ENCODE assay signal across 1 cellular context in the genomic region with DNA sequence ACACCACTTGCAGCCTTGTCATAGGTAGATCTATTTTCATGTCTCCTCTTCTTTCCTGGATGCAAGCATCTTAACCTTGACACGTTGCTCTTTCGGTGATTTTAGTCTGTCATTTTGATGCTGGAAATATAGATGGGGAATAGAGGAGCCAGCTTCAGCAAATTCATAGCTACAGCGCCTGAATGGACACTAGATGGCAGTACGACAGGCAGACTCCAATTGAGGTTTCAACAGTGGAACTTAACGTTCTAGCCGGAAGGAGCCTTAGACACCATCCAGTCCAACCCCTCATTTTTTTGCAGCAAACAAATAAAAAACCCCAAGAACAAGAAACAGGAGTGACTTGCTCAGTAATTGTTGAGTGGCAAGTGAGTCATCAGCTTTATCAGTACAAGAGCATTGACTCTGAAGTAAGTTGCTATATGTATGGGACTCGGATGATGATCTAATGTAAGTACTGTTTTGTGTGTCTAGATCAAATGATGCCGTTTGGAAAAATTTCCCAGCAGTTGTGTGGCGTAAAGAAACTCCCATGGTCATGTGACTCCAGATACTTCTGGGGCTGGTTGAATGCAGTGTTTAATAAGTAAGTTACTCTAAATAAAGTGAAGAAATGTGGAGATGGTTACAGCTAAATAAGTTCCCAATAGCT.
TF ChIP-seq lines count a peak whose summit lies in the region.

No MANE protein-coding gene starts in this region.

TF ChIP-seq in K562, 482 proteins besides CTCF, POLR2A, EP300 and RAD21 (continued from another document and continues in another):
- TF ChIP-seq THRA (IDR thresholded peaks at IDR 0.05) (no peak), FOXM1 (IDR thresholded peaks at IDR 0.05; ENCODE audit: low read depth) (peak; percentile 61; the same call in 1 of the 2 replicates), FOXM1 (CRISPR knock-in tag; IDR thresholded peaks at IDR 0.05; ENCODE audit: low read depth) (no peak), ZNF3 (CRISPR knock-in tag; IDR thresholded peaks at IDR 0.05) (no peak), NFIX (CRISPR knock-in tag; IDR thresholded peaks at IDR 0.05; ENCODE audit: low read depth) (no peak), EHMT2 (IDR thresholded peaks at IDR 0.05) (no peak), NCOA1 (IDR thresholded peaks at IDR 0.05; ENCODE audit: low read depth) (peak; percentile 29; the same call in 1 of the 2 replicates), ZNF263 (CRISPR knock-in tag; IDR thresholded peaks at IDR 0.05; ENCODE audit: borderline replicate concordance) (no peak), NR2F6 (CRISPR knock-in tag; IDR thresholded peaks at IDR 0.05) (no peak), ZNF444 (CRISPR knock-in tag; IDR thresholded peaks at IDR 0.05) (no peak), RBM22 (IDR thresholded peaks at IDR 0.05; ENCODE audit: low read depth, low read length, poor library complexity, severe bottlenecking) (no peak), CHD1 (IDR thresholded peaks at IDR 0.05; ENCODE audit: low read length) (no peak), ZNF518B (CRISPR knock-in tag; IDR thresholded peaks at IDR 0.05) (no peak), E2F5 (CRISPR knock-in tag; IDR thresholded peaks at IDR 0.05) (no peak), GATAD2B (IDR thresholded peaks at IDR 0.05; ENCODE audit: borderline replicate concordance) (no peak), ZNF232 (CRISPR knock-in tag; IDR thresholded peaks at IDR 0.05) (no peak), SRF (CRISPR knock-in tag; IDR thresholded peaks at IDR 0.05) (no peak), ZNF655 (CRISPR knock-in tag; IDR thresholded peaks at IDR 0.05) (no peak), ZNF165 (CRISPR knock-in tag; IDR thresholded peaks at IDR 0.05; ENCODE audit: borderline replicate concordance) (no peak), ZNF384 (IDR thresholded peaks at IDR 0.05; ENCODE audit: low read depth, low read length) (peak; percentile 73; the same call in 1 of the 2 replicates), PTBP1 (IDR thresholded peaks at IDR 0.05; ENCODE audit: low read depth, low read length) (no peak), MECOM (CRISPR knock-in tag; IDR thresholded peaks at IDR 0.05) (no peak), SRSF1 (IDR thresholded peaks at IDR 0.05; ENCODE audit: low read depth, low read length) (no peak), FOXO4 (CRISPR knock-in tag; IDR thresholded peaks at IDR 0.05) (no peak), MEF2A (IDR thresholded peaks at IDR 0.05; ENCODE audit: control insufficient read depth, low read depth, low read length) (no peak), ZFP30 (CRISPR knock-in tag; IDR thresholded peaks at IDR 0.05; ENCODE audit: borderline replicate concordance) (no peak), FOXP1 (CRISPR knock-in tag; IDR thresholded peaks at IDR 0.05) (no peak), MYC (IDR thresholded peaks at IDR 0.05; ENCODE audit: low read depth, low read length) (no peak), MYC (CRISPR knock-in tag; IDR thresholded peaks at IDR 0.05; ENCODE audit: borderline replicate concordance, low read depth) (no peak), KAT2B (IDR thresholded peaks at IDR 0.05; ENCODE audit: low read depth, low read length) (no peak), PML (IDR thresholded peaks at IDR 0.05; ENCODE audit: low read length) (no peak), LEF1 (IDR thresholded peaks at IDR 0.05) (peak; percentile 26; the same call in 1 of the 2 replicates), ZBTB9 (CRISPR knock-in tag; IDR thresholded peaks at IDR 0.05) (no peak), ADNP (tag; IDR thresholded peaks at IDR 0.05) (no peak), SMARCC2 (IDR thresholded peaks at IDR 0.05; ENCODE audit: low read depth) (peak; percentile 60), ZNF699 (CRISPR knock-in tag; IDR thresholded peaks at IDR 0.05; ENCODE audit: insufficient replicate concordance) (no peak), RBM39 (optimal IDR thresholded peaks at IDR 0.05; ENCODE audit: low read depth, low read length) (no peak), TCFL5 (CRISPR knock-in tag; conservative IDR thresholded peaks at IDR 0.05) (no peak), HDAC2 (IDR thresholded peaks at IDR 0.05) (0 out of 2 replicates have a peak, but pooled peaks have one; percentile 65), ZNF133 (CRISPR knock-in tag; IDR thresholded peaks at IDR 0.05) (no peak)
- TF ChIP-seq, protein P1, sequence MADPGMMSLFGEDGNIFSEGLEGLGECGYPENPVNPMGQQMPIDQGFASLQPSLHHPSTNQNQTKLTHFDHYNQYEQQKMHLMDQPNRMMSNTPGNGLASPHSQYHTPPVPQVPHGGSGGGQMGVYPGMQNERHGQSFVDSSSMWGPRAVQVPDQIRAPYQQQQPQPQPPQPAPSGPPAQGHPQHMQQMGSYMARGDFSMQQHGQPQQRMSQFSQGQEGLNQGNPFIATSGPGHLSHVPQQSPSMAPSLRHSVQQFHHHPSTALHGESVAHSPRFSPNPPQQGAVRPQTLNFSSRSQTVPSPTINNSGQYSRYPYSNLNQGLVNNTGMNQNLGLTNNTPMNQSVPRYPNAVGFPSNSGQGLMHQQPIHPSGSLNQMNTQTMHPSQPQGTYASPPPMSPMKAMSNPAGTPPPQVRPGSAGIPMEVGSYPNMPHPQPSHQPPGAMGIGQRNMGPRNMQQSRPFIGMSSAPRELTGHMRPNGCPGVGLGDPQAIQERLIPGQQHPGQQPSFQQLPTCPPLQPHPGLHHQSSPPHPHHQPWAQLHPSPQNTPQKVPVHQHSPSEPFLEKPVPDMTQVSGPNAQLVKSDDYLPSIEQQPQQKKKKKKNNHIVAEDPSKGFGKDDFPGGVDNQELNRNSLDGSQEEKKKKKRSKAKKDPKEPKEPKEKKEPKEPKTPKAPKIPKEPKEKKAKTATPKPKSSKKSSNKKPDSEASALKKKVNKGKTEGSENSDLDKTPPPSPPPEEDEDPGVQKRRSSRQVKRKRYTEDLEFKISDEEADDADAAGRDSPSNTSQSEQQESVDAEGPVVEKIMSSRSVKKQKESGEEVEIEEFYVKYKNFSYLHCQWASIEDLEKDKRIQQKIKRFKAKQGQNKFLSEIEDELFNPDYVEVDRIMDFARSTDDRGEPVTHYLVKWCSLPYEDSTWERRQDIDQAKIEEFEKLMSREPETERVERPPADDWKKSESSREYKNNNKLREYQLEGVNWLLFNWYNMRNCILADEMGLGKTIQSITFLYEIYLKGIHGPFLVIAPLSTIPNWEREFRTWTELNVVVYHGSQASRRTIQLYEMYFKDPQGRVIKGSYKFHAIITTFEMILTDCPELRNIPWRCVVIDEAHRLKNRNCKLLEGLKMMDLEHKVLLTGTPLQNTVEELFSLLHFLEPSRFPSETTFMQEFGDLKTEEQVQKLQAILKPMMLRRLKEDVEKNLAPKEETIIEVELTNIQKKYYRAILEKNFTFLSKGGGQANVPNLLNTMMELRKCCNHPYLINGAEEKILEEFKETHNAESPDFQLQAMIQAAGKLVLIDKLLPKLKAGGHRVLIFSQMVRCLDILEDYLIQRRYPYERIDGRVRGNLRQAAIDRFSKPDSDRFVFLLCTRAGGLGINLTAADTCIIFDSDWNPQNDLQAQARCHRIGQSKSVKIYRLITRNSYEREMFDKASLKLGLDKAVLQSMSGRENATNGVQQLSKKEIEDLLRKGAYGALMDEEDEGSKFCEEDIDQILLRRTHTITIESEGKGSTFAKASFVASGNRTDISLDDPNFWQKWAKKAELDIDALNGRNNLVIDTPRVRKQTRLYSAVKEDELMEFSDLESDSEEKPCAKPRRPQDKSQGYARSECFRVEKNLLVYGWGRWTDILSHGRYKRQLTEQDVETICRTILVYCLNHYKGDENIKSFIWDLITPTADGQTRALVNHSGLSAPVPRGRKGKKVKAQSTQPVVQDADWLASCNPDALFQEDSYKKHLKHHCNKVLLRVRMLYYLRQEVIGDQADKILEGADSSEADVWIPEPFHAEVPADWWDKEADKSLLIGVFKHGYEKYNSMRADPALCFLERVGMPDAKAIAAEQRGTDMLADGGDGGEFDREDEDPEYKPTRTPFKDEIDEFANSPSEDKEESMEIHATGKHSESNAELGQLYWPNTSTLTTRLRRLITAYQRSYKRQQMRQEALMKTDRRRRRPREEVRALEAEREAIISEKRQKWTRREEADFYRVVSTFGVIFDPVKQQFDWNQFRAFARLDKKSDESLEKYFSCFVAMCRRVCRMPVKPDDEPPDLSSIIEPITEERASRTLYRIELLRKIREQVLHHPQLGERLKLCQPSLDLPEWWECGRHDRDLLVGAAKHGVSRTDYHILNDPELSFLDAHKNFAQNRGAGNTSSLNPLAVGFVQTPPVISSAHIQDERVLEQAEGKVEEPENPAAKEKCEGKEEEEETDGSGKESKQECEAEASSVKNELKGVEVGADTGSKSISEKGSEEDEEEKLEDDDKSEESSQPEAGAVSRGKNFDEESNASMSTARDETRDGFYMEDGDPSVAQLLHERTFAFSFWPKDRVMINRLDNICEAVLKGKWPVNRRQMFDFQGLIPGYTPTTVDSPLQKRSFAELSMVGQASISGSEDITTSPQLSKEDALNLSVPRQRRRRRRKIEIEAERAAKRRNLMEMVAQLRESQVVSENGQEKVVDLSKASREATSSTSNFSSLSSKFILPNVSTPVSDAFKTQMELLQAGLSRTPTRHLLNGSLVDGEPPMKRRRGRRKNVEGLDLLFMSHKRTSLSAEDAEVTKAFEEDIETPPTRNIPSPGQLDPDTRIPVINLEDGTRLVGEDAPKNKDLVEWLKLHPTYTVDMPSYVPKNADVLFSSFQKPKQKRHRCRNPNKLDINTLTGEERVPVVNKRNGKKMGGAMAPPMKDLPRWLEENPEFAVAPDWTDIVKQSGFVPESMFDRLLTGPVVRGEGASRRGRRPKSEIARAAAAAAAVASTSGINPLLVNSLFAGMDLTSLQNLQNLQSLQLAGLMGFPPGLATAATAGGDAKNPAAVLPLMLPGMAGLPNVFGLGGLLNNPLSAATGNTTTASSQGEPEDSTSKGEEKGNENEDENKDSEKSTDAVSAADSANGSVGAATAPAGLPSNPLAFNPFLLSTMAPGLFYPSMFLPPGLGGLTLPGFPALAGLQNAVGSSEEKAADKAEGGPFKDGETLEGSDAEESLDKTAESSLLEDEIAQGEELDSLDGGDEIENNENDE (IDR thresholded peaks at IDR 0.05; ENCODE audit: low read depth, low read length) = no peak
